Comparison of ENCODE assay signal across 28 cellular contexts in genomic region chr3:164781755-164782154, GRCh38.
"Had no signal": no experiment of that assay in that cellular context is flagged by ENCODE, and none has a peak within 500 bp of the region (broad histone marks: within the 10 kb centered on the region; RNA-seq: fewer than 3 reads in every experiment).

No MANE protein-coding gene starts in this region.

- DNase-seq: naive thymus-derived CD8-positive, alpha-beta T cell; nephron progenitor cell; nucleus accumbens; pancreas; right cardiac atrium; spleen; stimulated activated CD4-positive, alpha-beta T cell treated with anti-CD3 and anti-CD28 coated beads, Interleukin-12 subunit alpha, Interleukin-12 subunit beta, amount 100 ng/mL, for 4 hours; stimulated activated CD4-positive, alpha-beta T cell treated with anti-CD3 and anti-CD28 coated beads, Interleukin-1b, Interleukin-23, amount 100 ng/mL, for 48 hours; stimulated activated CD4-positive, alpha-beta T cell treated with anti-CD3 and anti-CD28 coated beads, Interleukin-4, amount 100 ng/mL, for 1 hour; stimulated activated CD4-positive, alpha-beta T cell treated with anti-CD3 and anti-CD28 coated beads, Interleukin-4, amount 100 ng/mL, for 4 hours; stimulated activated CD8-positive, alpha-beta memory T cell treated with anti-CD3 and anti-CD28 coated beads, Interleukin-4, amount 100 ng/mL, for 48 hours; stimulated activated naive CD4-positive, alpha-beta T cell; stimulated activated naive CD8-positive, alpha-beta T cell treated with anti-CD3 and anti-CD28 coated beads, Interleukin-15, amount 100 ng/mL, for 72 hours; stimulated activated naive CD8-positive, alpha-beta T cell treated with anti-CD3 and anti-CD28 coated beads, Interleukin-15, Interleukin-2, amounts not matched to agents 100 U/mL and 50 U/mL, for 24 hours; substantia nigra; testis; tibial artery; transverse colon; upper lobe of right lung; uterus had no signal

- H3K9me3 ChIP-seq: neutrophil, pancreas, prostate gland, suprapubic skin, testis, transverse colon, upper lobe of right lung, uterus had no signal

- H3K27me3 ChIP-seq: neutrophil, pancreas, spleen, suprapubic skin, testis, tibial artery, transverse colon, upper lobe of right lung, uterus had no signal

- H3K4me1 ChIP-seq: pancreas, prostate gland, spleen, suprapubic skin, testis, tibial artery, upper lobe of right lung, uterus had no signal

- ATAC-seq: naive thymus-derived CD8-positive, alpha-beta T cell; natural killer cell treated with Interleukin-12 subunit alpha and Interleukin-12 subunit beta and Interleukin-15 and Interleukin-18, amount 100 ng/mL, for 72 hours; pancreas; right cardiac atrium; sciatic nerve; stimulated activated memory B cell treated with anti-CD40 and anti-IgM and Interleukin-4, amounts not matched to agents 10 μg/mL and 1 μg/mL and 100 μg/mL, for 72 hours; stimulated activated naive CD8-positive, alpha-beta T cell treated with anti-CD3 and anti-CD28 coated beads, Interleukin-15, amount 100 ng/mL, for 72 hours; stimulated activated naive CD8-positive, alpha-beta T cell treated with anti-CD3 and anti-CD28 coated beads, Interleukin-15, Interleukin-2, amounts not matched to agents 100 U/mL and 50 U/mL, for 24 hours; upper lobe of right lung had no signal

- H3K4me3 ChIP-seq: pancreas, prostate gland, skin epidermis, smooth muscle cell, spleen, suprapubic skin, testis, tibial artery, transverse colon, upper lobe of right lung, uterus had no signal

- H3K27ac ChIP-seq: neutrophil, pancreas, prostate gland, skin epidermis, spleen, suprapubic skin, testis, tibial artery, transverse colon, upper lobe of right lung, uterus had no signal

- H3K4me2 ChIP-seq: smooth muscle cell had no signal

- H3K36me3 ChIP-seq: neutrophil, pancreas, prostate gland, spleen, suprapubic skin, tibial artery, transverse colon, upper lobe of right lung, uterus had no signal
